In genomic region chr1:40153073-40153770, GRCh38 we compare ENCODE assay signal across 8 cellular contexts. TPM values are rescaled to one million over a fixed set of nuclear protein-coding genes. Genes with fewer than 3 reads are reported as not detected.
DNase-seq lines count a peak whose midpoint lies in the region; ATAC-seq, FAIRE-seq and TF ChIP-seq lines count a peak whose summit lies in the region.

No MANE protein-coding gene starts in this region.

- FAIRE-seq in TTC549 (lab: Jason Lieb, UNC) = peak; percentile 69

- peak; percentile 25 for DNase-seq in activated CD4-positive, alpha-beta T cell treated with anti-CD3 and anti-CD28 coated beads for 48 hours
- no peak for DNase-seq in activated CD4-positive, alpha-beta T cell treated with anti-CD3 and anti-CD28 coated beads for 1 hour
- peak; percentile 21 for DNase-seq in H7
- peak; percentile 2 for DNase-seq in NCI-H1417 treated with DMSO at 0.1 percent for 48 hours (lab: John Stamatoyannopoulos, UW)
- no peak for DNase-seq in esophagus squamous epithelium (lab: John Stamatoyannopoulos, UW)

- WGBS in esophagus squamous epithelium, 2 donors = 0% methylated on average over 2 of the region's 2 CpGs

- intact Hi-C loops in esophagus squamous epithelium (cut with DNase I) = loop anchor here (5.0 kb wide), 1 partner anchor 184 kb away; no protein-coding TSS in a partner anchor

- no peak for ATAC-seq in GM18511 (IDR thresholded peaks at IDR 0.05; ENCODE audit: unreplicated experiment)

- H3K9me3 ChIP-seq in esophagus squamous epithelium = no peaks in the 10 kb centered on the region
- no peaks in the 10 kb centered on the region for H3K9me3 ChIP-seq in neuron (ENCODE audit: low read length)

- H3K4me3 ChIP-seq in H7 (ENCODE audit: insufficient read depth, low read depth, low read length) = no peak overlapping the region
- no peak overlapping the region for H3K4me3 ChIP-seq in esophagus squamous epithelium
- peak overlapping the region; percentile 32 for H3K4me3 ChIP-seq in neuron (ENCODE audit: low read length)

- H3K4me1 ChIP-seq in esophagus squamous epithelium (peaks cover 0 to 4% (median 0%) of the 10 kb centered on the region in 3 donors), neuron (ENCODE audit: insufficient read depth, low read length) (peaks cover 4% of the 10 kb centered on the region)

- no peak for TF ChIP-seq POLR2A in esophagus squamous epithelium (IDR thresholded peaks at IDR 0.05)

- H3K27me3 ChIP-seq in H7 (ENCODE audit: control insufficient read depth, insufficient read depth, low read length) = no peaks in the 10 kb centered on the region; the same call in 1 of the 2 replicates
- H3K27me3 ChIP-seq in esophagus squamous epithelium = peaks cover 0 to 13% (median 0%) of the 10 kb centered on the region in 4 donors
- peaks cover under 1% of the 10 kb centered on the region for H3K27me3 ChIP-seq in neuron (ENCODE audit: insufficient read depth, low read length)

- H3K36me3 ChIP-seq in H7 (replicated peaks; ENCODE audit: control insufficient read depth, insufficient read depth, low read length) = no peaks in the 10 kb centered on the region
- no peaks in the 10 kb centered on the region for H3K36me3 ChIP-seq in esophagus squamous epithelium
- H3K36me3 ChIP-seq in neuron (ENCODE audit: insufficient read depth, low read length) = no peaks in the 10 kb centered on the region

- TF ChIP-seq CTCF in esophagus squamous epithelium (IDR thresholded peaks at IDR 0.05) = peak; percentile 42 to 65 (median 59)

- no peak overlapping the region for H3K27ac ChIP-seq in esophagus squamous epithelium

- peak overlapping the region; percentile 100 for H2AFZ ChIP-seq in neuron (ENCODE audit: low read depth, low read length)

RNA-seq across cellular contexts. Expression of gene RLF, which starts 8.0 kb away (rescaled TPM):
- total RNA-seq in H7 (2014; rRNA removed; shearing (Covaris generic)) = 19.6 and 36.7 TPM in 2 replicates
- 10 to 100 TPM in 3 of 4 donors, 1 to 10 TPM in 1; 7.9 to 21.0 (median 12.4) TPM for total RNA-seq in esophagus squamous epithelium

RNA-seq across cellular contexts. Expression of gene PPT1, which starts 56.2 kb away (rescaled TPM):
- 108 and 121 TPM in 2 replicates for total RNA-seq in H7 (2014; rRNA removed; shearing (Covaris generic))
- total RNA-seq in esophagus squamous epithelium = 10 to 100 TPM; 27.2 to 43.9 (median 37.6) TPM

Comparison
In these comparisons a context has a peak if more than half of its experiments do, and no peak if none do; other contexts are left out.
1. DNase-seq: peak in activated CD4-positive, alpha-beta T cell treated with anti-CD3 and anti-CD28 coated beads for 48 hours (single experiment), H7 (single experiment) and NCI-H1417 treated with DMSO at 0.1 percent for 48 hours (single experiment); none in activated CD4-positive, alpha-beta T cell treated with anti-CD3 and anti-CD28 coated beads for 1 hour (single experiment) and esophagus squamous epithelium (single experiment).